In the genomic region with DNA sequence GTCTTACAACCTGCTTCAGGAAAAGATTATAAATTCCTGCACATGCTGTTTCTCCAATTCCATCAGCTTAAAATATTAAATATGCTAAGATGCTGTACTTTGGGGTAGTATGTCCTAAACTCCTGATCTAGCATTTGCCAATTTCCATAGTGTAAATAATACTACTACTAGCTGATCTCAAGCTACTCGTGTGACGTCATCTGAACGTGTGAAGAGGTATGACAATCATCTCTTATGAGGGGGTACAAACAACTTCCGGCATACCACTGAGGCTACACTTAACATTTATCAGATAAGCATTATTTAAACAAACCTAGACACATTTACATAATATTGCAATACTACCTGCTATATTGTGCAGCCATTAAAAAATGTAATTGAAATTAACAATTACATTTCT, we compare ENCODE assay signal across 10 cellular contexts. TPM values are rescaled to one million over a fixed set of nuclear protein-coding genes. Genes with fewer than 3 reads are reported as not detected.
"Had no signal": no experiment of that assay in that cellular context is flagged by ENCODE, and none has a peak within 500 bp of the region (broad histone marks: within the 10 kb centered on the region; RNA-seq: fewer than 3 reads in every experiment).

No MANE protein-coding gene starts in this region.

- H3K4me3 ChIP-seq: GM23248, HAP-1 had no signal

- DNase-seq: GM23248, GOT3, H7, H9, HCEC 1CT, HFFc6 had no signal

- ATAC-seq: HCT116 had no signal

- H3K9ac ChIP-seq: GM23248 had no signal

- FAIRE-seq: H1, H54 had no signal

- H3K36me3 ChIP-seq: HAP-1 had no signal

- H3K27ac Mint-ChIP-seq: H9, HFFc6 had no signal

- H3K9me3 Mint-ChIP-seq: H9 had no signal

- H3K4me3 Mint-ChIP-seq: H9, HFFc6 had no signal

- H2AFZ ChIP-seq: GM23248 had no signal

- H3K27ac ChIP-seq: GM23248 had no signal

- H3K9me3 ChIP-seq: HAP-1 had no signal

RNA-seq across cellular contexts. Expression of gene APELA, which starts 52.4 kb away (rescaled TPM):
- total RNA-seq: GM23248, HFFc6 had no signal
- polyA plus RNA-seq: GM23248 had no signal
